9 cellular contexts compared by ENCODE assay signal in genomic region chr15:30626632-30627031, GRCh38. TPM values are rescaled to one million over a fixed set of nuclear protein-coding genes. Genes with fewer than 3 reads are reported as not detected.
DNase-seq lines count a peak whose midpoint lies in the region; ATAC-seq and TF ChIP-seq lines count a peak whose summit lies in the region.
"Not testable (repeated sequence)": the region's sequence is repeated elsewhere in the genome, so short reads cannot be mapped to it uniquely, and the experiment has no call there.
"Had no signal": no experiment of that assay in that cellular context is flagged by ENCODE, and none has a peak within 500 bp of the region (broad histone marks: within the 10 kb centered on the region; RNA-seq: fewer than 3 reads in every experiment).

No MANE protein-coding gene starts in this region.

- not testable (repeated sequence) for TF ChIP-seq POLR2A in Peyer's patch (IDR thresholded peaks at IDR 0.05); suprapubic skin (IDR thresholded peaks at IDR 0.05)

- H3K27ac Mint-ChIP-seq in Caco-2 (ENCODE audit: unreplicated experiment) (peak overlapping the region; percentile 92), HFFc6 (peak overlapping the region; percentile 93), neural progenitor cell (peak overlapping the region; percentile 86)
- peak overlapping the region; percentile 90 for H3K27ac Mint-ChIP-seq in activated T-cell treated with anti-CD3 and anti-CD28 coated beads, Interleukin-2, amount 50 U/mL, for 72 hours

- H3K9ac ChIP-seq in duodenal mucosa (ENCODE audit: low read depth in 1 of 2, low read length in 2 of 2) (peak overlapping the region in 1 of 2 donors; percentile 24), neural progenitor cell (peak overlapping the region; percentile 45)

- WGBS in suprapubic skin, result under 1% methylated on average over 20 of the region's 20 CpGs

- H3K9me3 Mint-ChIP-seq in Caco-2 (ENCODE audit: unreplicated experiment); HFFc6; activated T-cell treated with anti-CD3 and anti-CD28 coated beads, Interleukin-2, amount 50 U/mL, for 72 hours; neural progenitor cell: not testable (repeated sequence)

- not testable (repeated sequence) for BruUV-seq in Caco-2 (replicated peaks; lab: Mats Ljungman, UMichigan)

- peak overlapping the region in 3 of 4 donors; percentile 81 to 88 (median 83) for H3K27ac ChIP-seq in Peyer's patch
- not testable (repeated sequence) for H3K27ac ChIP-seq in duodenal mucosa (ENCODE audit: low read depth, low read length); suprapubic skin
- H3K27ac ChIP-seq in neural progenitor cell, result peak overlapping the region; percentile 84

- CTCF ChIA-PET in Caco-2 (lab: Charles Lee), result not testable (repeated sequence)

- H3K4me3 ChIP-seq in Caco-2 (ENCODE audit: low read depth, low read length), result peak overlapping the region; percentile 52
- H3K4me3 ChIP-seq in Peyer's patch, result peak overlapping the region; percentile 44 to 75 (median 63)
- peak overlapping the region; percentile 37 to 57 for H3K4me3 ChIP-seq in duodenal mucosa (ENCODE audit: low read depth in 1 of 2, low read length in 2 of 2)
- H3K4me3 ChIP-seq in iPS-18c (ENCODE audit: insufficient read depth, low read depth, low read length), result peak overlapping the region; percentile 73
- peak overlapping the region; percentile 65 for H3K4me3 ChIP-seq in neural progenitor cell
- peak overlapping the region; percentile 64 for H3K4me3 ChIP-seq in suprapubic skin

- H3K36me3 ChIP-seq in Caco-2 (ENCODE audit: control insufficient read depth, insufficient read depth, low read length); Peyer's patch; duodenal mucosa (ENCODE audit: control insufficient read depth in 1 of 2, insufficient read depth in 2 of 2, low read length in 2 of 2); neural progenitor cell; suprapubic skin: not testable (repeated sequence)

- H3F3A ChIP-seq in neural progenitor cell (ENCODE audit: low read depth), result not testable (repeated sequence)

- H3K4me1 Mint-ChIP-seq in Caco-2 (ENCODE audit: low read depth, unreplicated experiment), result not testable (repeated sequence)
- H3K4me1 Mint-ChIP-seq in HFFc6 (ENCODE audit: low read depth) (peaks cover 18% of the 10 kb centered on the region), neural progenitor cell (peaks cover 15% of the 10 kb centered on the region)
- peaks cover 13% of the 10 kb centered on the region for H3K4me1 Mint-ChIP-seq in activated T-cell treated with anti-CD3 and anti-CD28 coated beads, Interleukin-2, amount 50 U/mL, for 72 hours (ENCODE audit: low read depth)

- H4K20me1 ChIP-seq in neural progenitor cell (ENCODE audit: low read depth), result peaks cover 10% of the 10 kb centered on the region

- H3K36me3 Mint-ChIP-seq in Caco-2 (ENCODE audit: insufficient read depth, unreplicated experiment) (peaks cover 18% of the 10 kb centered on the region), HFFc6 (ENCODE audit: low read depth) (peaks cover 14% of the 10 kb centered on the region)
- peaks cover 11 to 24% of the 10 kb centered on the region in 2 donors for H3K36me3 Mint-ChIP-seq in activated T-cell treated with anti-CD3 and anti-CD28 coated beads, Interleukin-2, amount 50 U/mL, for 72 hours (ENCODE audit: insufficient read depth in 2 of 2)
- not testable (repeated sequence) for H3K36me3 Mint-ChIP-seq in neural progenitor cell

- H3K9me3 ChIP-seq in Caco-2; Peyer's patch; duodenal mucosa (ENCODE audit: control insufficient read depth in 1 of 2, low read length in 2 of 2); iPS-18c (ENCODE audit: control insufficient read depth, insufficient read depth, low read length); neural progenitor cell (ENCODE audit: low read depth); suprapubic skin: not testable (repeated sequence)

- H3K27me3 ChIP-seq in Caco-2 (replicated peaks; ENCODE audit: control insufficient read depth, insufficient read depth, low read length); Peyer's patch; duodenal mucosa (ENCODE audit: control insufficient read depth in 1 of 2, insufficient read depth in 2 of 2, low read length in 2 of 2); neural progenitor cell; suprapubic skin: not testable (repeated sequence)

- intact Hi-C loops in Caco-2 (cut with micrococcal nuclease; ENCODE audit: unreplicated experiment), result not testable (repeated sequence)

- not testable (repeated sequence) for H3K27me3 Mint-ChIP-seq in Caco-2 (ENCODE audit: insufficient read depth, unreplicated experiment); HFFc6 (ENCODE audit: insufficient read depth); activated T-cell treated with anti-CD3 and anti-CD28 coated beads, Interleukin-2, amount 50 U/mL, for 72 hours (ENCODE audit: low read depth); neural progenitor cell (ENCODE audit: insufficient read depth, low read depth)

- H3K4me3 Mint-ChIP-seq in Caco-2 (ENCODE audit: unreplicated experiment) (peak overlapping the region; percentile 90), HFFc6 (peak overlapping the region; percentile 97), neural progenitor cell (peak overlapping the region; percentile 96)
- H3K4me3 Mint-ChIP-seq in activated T-cell treated with anti-CD3 and anti-CD28 coated beads, Interleukin-2, amount 50 U/mL, for 72 hours, result peak overlapping the region; percentile 92 to 96

- peaks cover 72% of the 10 kb centered on the region for H3K79me2 ChIP-seq in neural progenitor cell (ENCODE audit: low read depth)

- POLR2A ChIA-PET in Caco-2 (lab: Charles Lee), result not testable (repeated sequence)

- ATAC-seq in activated T-cell treated with anti-CD3 and anti-CD28 coated beads, Interleukin-2, amount 50 U/mL, for 72 hours (replicated peaks in 1 of 2), result peak in 1 of 2 donors; percentile 0

- peak overlapping the region; percentile 98 for H3K4me2 ChIP-seq in neural progenitor cell

- not testable (repeated sequence) for TF ChIP-seq EP300 in suprapubic skin (IDR thresholded peaks at IDR 0.05)

- H2AFZ ChIP-seq in neural progenitor cell (replicated peaks), result peak overlapping the region; percentile 73

- not testable (repeated sequence) for H3K4me1 ChIP-seq in Caco-2; Peyer's patch; duodenal mucosa (ENCODE audit: control insufficient read depth in 1 of 2, insufficient read depth in 2 of 2, low read length in 2 of 2); neural progenitor cell; suprapubic skin

- not testable (repeated sequence) for TF ChIP-seq CTCF in Caco-2 (IDR thresholded peaks at IDR 0.05; ENCODE audit: insufficient read depth in 1 of 2, low read depth in 1 of 2, low read length in 1 of 2, severe bottlenecking in 1 of 2, unreplicated experiment in 1 of 2); HFFc6 (IDR thresholded peaks at IDR 0.05); Peyer's patch (IDR thresholded peaks at IDR 0.05); neural progenitor cell (IDR thresholded peaks at IDR 0.05); suprapubic skin (IDR thresholded peaks at IDR 0.05)

- DNase-seq in Caco-2 (peak; percentile 15 to 41), neural progenitor cell (ENCODE audit: low spot score) (peak; percentile 15)
- DNase-seq in HFFc6; Peyer's patch; activated T-cell treated with anti-CD3 and anti-CD28 coated beads, Interleukin-2, amount 50 U/mL, for 72 hours; suprapubic skin (ENCODE audit: low spot score in 2 of 2): not testable (repeated sequence)

RNA-seq across cellular contexts. Expression of gene GOLGA8H, which starts 22.8 kb away (rescaled TPM):
- total RNA-seq in Caco-2 (2022), result 0.16 TPM in 1 of 2 replicates, not detected in the other
- not detected for total RNA-seq in HFFc6 (2021; fragmentation: NEBNext Ultra II Directional; extraction: Animal tissue kit (Norgen Biotek cat#: 25700))
- 1 to 10 TPM in 1 of 4 donors, under 1 TPM in 1, not detected in 2; 0.54 to 2.5 TPM for total RNA-seq in Peyer's patch
- total RNA-seq in activated T-cell treated with anti-CD3 and anti-CD28 coated beads, Interleukin-2, amount 50 U/mL, for 72 hours, result under 1 TPM; 0.19 to 0.46 TPM
- 0.06 and 0.24 TPM in 2 replicates for total RNA-seq in neural progenitor cell (ENCODE audit: low replicate concordance)
- under 1 TPM in 1 of 4 donors, not detected in 3; 0.64 TPM for total RNA-seq in suprapubic skin
- total RNA-seq: Right ventricle myocardium superior had no signal
